8 cellular contexts compared by ENCODE assay signal in genomic region chrX:41781500-41781899, GRCh38. TPM values are rescaled to one million over a fixed set of nuclear protein-coding genes. Genes with fewer than 3 reads are reported as not detected.
DNase-seq lines count a peak whose midpoint lies in the region; ATAC-seq and TF ChIP-seq lines count a peak whose summit lies in the region.

No MANE protein-coding gene starts in this region.

- H3K27ac Mint-ChIP-seq in T-helper 17 cell (no peak overlapping the region), glutamatergic neuron (ENCODE audit: unreplicated experiment) (no peak overlapping the region)

- POLR2A ChIA-PET in AG04450 (lab: Yijun Ruan, JAX) (no interaction called here), GM10248 (lab: Yijun Ruan, JAX) (no interaction called here)

- H3K9me3 ChIP-seq in AG04450 (ENCODE audit: control insufficient read depth, insufficient read depth, low read length) (no peaks in the 10 kb centered on the region), T-helper 17 cell (ENCODE audit: control insufficient read depth, low read length, poor library complexity, severe bottlenecking) (no peaks in the 10 kb centered on the region), suprapubic skin (no peaks in the 10 kb centered on the region)

- H3K27me3 Mint-ChIP-seq in T-helper 17 cell = no peaks in the 10 kb centered on the region
- no peaks in the 10 kb centered on the region for H3K27me3 Mint-ChIP-seq in glutamatergic neuron (ENCODE audit: unreplicated experiment)

- H3K27me3 ChIP-seq in AG04450 (ENCODE audit: control insufficient read depth, insufficient read depth, low read length) (no peaks in the 10 kb centered on the region), suprapubic skin (no peaks in the 10 kb centered on the region)

- peak; percentile 73 for ATAC-seq in T-helper 17 cell

- H3K4me3 ChIP-seq in AG04450 (ENCODE audit: low read depth, low read length) (no peak overlapping the region), suprapubic skin (no peak overlapping the region)

- no peak for TF ChIP-seq EP300 in suprapubic skin (IDR thresholded peaks at IDR 0.05)

- CTCF ChIA-PET in AG04450 (lab: Charles Lee) (interaction anchor here (0.6 to 1.3 kb wide), 6 partner anchors 11 to 348 kb away, joined by 3 to 7 read pairs (median 3); no protein-coding TSS in a partner anchor), GM10248 (lab: Yijun Ruan, JAX) (interaction anchor here (0.7 to 2.2 kb wide), 8 partner anchors 12 to 1777 kb away, joined by 3 to 10 read pairs (median 4); no protein-coding TSS in a partner anchor)

- WGBS in suprapubic skin = 11% methylated on average over 2 of the region's 2 CpGs

- no peak for TF ChIP-seq POLR2A in suprapubic skin (IDR thresholded peaks at IDR 0.05)

- TF ChIP-seq CTCF in AG04450 (IDR thresholded peaks at IDR 0.05; ENCODE audit: low read depth, low read length) (peak; percentile 73), GM10248 (IDR thresholded peaks at IDR 0.05; ENCODE audit: control extremely low read depth, extremely low read depth, low read depth, missing control alignments) (peak; percentile 43), glutamatergic neuron (IDR thresholded peaks at IDR 0.05; ENCODE audit: partially characterized antibody, unreplicated experiment) (peak; percentile 61), suprapubic skin (IDR thresholded peaks at IDR 0.05) (peak; percentile 40 to 45)

- no peaks in the 10 kb centered on the region for H3K4me1 ChIP-seq in suprapubic skin

- peaks cover 4% of the 10 kb centered on the region for H3K4me1 Mint-ChIP-seq in T-helper 17 cell
- peaks cover 1% of the 10 kb centered on the region for H3K4me1 Mint-ChIP-seq in glutamatergic neuron (ENCODE audit: low read depth, unreplicated experiment)

- H3K36me3 Mint-ChIP-seq in T-helper 17 cell (ENCODE audit: low read depth) (no peaks in the 10 kb centered on the region), glutamatergic neuron (ENCODE audit: unreplicated experiment) (no peaks in the 10 kb centered on the region)

- H3K9me3 Mint-ChIP-seq in glutamatergic neuron (ENCODE audit: unreplicated experiment) = peaks cover under 1% of the 10 kb centered on the region

- no peaks in the 10 kb centered on the region for H3K36me3 ChIP-seq in suprapubic skin

- no peak overlapping the region for H3K27ac ChIP-seq in AG04450 (ENCODE audit: low read depth, low read length)
- H3K27ac ChIP-seq in suprapubic skin = no peak overlapping the region

- in situ Hi-C loops in KBM-7 (cut with MboI; ENCODE audit: low pct_unique_long_range_greater_than_20kb, low sequenced_read_pairs) = loop anchor here (25.0 kb wide), 1 partner anchor 231 kb away; no protein-coding TSS in a partner anchor

- DNase-seq in AG04450 (ENCODE audit: low read depth, low spot score) (no peak), GM10248 (ENCODE audit: extremely low spot score) (peak; percentile 58), KBM-7 (peak; percentile 62), T-helper 17 cell (no peak), glutamatergic neuron (no peak), suprapubic skin (ENCODE audit: low spot score in 2 of 2) (no peak), NCI-H187 treated with DMSO at 0.1 percent for 48 hours (lab: John Stamatoyannopoulos, UW) (no peak)
- no peak for DNase-seq in activated T-cell treated with anti-CD3 and anti-CD28 coated beads, Interleukin-2, amount 50 U/mL, for 48 hours

- H3K4me3 Mint-ChIP-seq in T-helper 17 cell (no peak overlapping the region), glutamatergic neuron (ENCODE audit: unreplicated experiment) (no peak overlapping the region)

RNA-seq across cellular contexts. Expression of gene GPR82, which starts 57.5 kb away (rescaled TPM):
- not detected in 2 replicates for polyA plus RNA-seq in AG04450 (2011; rRNA removed)
- polyA minus RNA-seq in AG04450 (2011; rRNA and poly(A)+ RNA removed) = not detected in 2 replicates
- total RNA-seq in T-helper 17 cell = not detected
- not detected for total RNA-seq in glutamatergic neuron (ENCODE audit: unreplicated experiment)
- total RNA-seq in suprapubic skin = under 1 TPM in 1 of 4 donors, not detected in 3; 0.18 TPM

Comparison
In these comparisons a context has a peak if more than half of its experiments do, and no peak if none do; other contexts are left out.
1. DNase-seq: peak in GM10248 (single experiment) and KBM-7 (single experiment); none in AG04450 (single experiment), T-helper 17 cell (0 of 3), glutamatergic neuron (single experiment), suprapubic skin (0 of 2), activated T-cell treated with anti-CD3 and anti-CD28 coated beads, Interleukin-2, amount 50 U/mL, for 48 hours (0 of 2) and NCI-H187 treated with DMSO at 0.1 percent for 48 hours (single experiment).
2. Peak in every context shown above with its lines, with median percentiles within 50 percentile points of each other: CTCF ChIP-seq.